In the genomic region with DNA sequence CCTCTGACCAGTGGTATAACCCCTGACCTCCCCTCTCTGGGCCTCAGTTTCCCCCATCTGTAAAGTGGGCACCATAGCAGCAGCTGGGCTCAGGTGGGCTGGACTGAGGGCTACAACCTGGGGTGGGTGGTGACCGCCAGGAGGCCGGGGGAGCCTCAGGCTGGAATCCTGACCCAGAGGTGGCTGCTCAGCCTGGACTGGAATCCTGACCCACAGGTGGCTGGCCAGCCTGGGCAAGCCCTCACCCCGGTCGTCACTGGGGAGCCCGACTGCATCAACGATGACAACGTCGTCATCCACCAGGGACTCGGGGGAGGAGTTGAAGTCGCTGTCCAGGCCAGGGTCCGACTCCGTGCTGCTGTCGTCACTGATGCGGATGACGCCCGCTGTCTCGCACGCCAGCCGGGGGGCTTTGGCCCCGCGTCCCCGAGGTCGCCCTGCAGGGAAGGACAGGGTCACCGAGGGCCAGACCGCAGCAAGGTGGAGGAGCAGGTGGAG, we compare ENCODE assay signal across 1 cellular context.
TF ChIP-seq lines count a peak whose summit lies in the region.

No MANE protein-coding gene starts in this region.

TF ChIP-seq in H1, 55 proteins besides CTCF, POLR2A, EP300 and RAD21:
- TF ChIP-seq ASH2L (IDR thresholded peaks at IDR 0.05; ENCODE audit: low read length) (no peak), SIX5 (IDR thresholded peaks at IDR 0.05; ENCODE audit: low read depth, low read length) (no peak), ZNF274 (IDR thresholded peaks at IDR 0.05; ENCODE audit: borderline replicate concordance, extremely low read depth, low read length) (no peak), TCF12 (IDR thresholded peaks at IDR 0.05; ENCODE audit: low read depth, low read length) (no peak), CHD2 (IDR thresholded peaks at IDR 0.05; ENCODE audit: low read length) (no peak), CREB1 (IDR thresholded peaks at IDR 0.05) (no peak), EZH2 (IDR thresholded peaks at IDR 0.05; ENCODE audit: low read depth, low read length, severe bottlenecking) (no peak), SIN3A (conservative IDR thresholded peaks at IDR 0.05 in 1 of 2, IDR thresholded peaks at IDR 0.05 in 1 of 2; ENCODE audit: low read depth in 1 of 2, low read length in 2 of 2) (no peak)
